Comparison of ENCODE assay signal across 23 cellular contexts in the genomic region with DNA sequence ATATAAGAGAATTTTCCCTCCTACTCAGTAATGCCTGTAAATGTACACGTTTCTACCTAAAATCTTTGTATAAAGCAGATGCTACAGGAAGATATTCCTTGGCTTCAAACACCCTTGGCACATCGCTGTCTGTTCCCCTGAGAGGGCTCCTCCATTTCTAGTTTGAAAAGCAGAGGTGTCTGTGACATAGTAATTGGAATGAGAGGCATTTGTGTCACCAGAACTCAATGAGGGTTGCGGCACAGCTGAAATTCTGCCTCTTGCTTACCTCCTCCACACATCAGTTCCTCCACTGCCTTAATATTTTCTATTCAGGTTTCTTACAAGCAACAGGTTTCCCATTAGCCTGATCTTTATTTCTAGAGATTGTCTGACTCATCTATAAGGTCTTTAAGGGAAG.
DNase-seq lines count a peak whose midpoint lies in the region; TF ChIP-seq lines count a peak whose summit lies in the region.
"Had no signal": no experiment of that assay in that cellular context is flagged by ENCODE, and none has a peak within 500 bp of the region (broad histone marks: within the 10 kb centered on the region; RNA-seq: fewer than 3 reads in every experiment).

No MANE protein-coding gene starts in this region.

- H3F3A ChIP-seq in neural cell (ENCODE audit: insufficient read depth, low read length, poor library complexity, severe bottlenecking), result no peaks in the 10 kb centered on the region

- TF ChIP-seq CTCF in neural cell (IDR thresholded peaks at IDR 0.05; ENCODE audit: poor library complexity, severe bottlenecking) (no peak), right atrium auricular region (IDR thresholded peaks at IDR 0.05) (no peak)

- no peaks in the 10 kb centered on the region for H3K9me3 ChIP-seq in neural cell (ENCODE audit: low read length)
- H3K9me3 ChIP-seq in right atrium auricular region, result no peaks in the 10 kb centered on the region
- H3K9me3 ChIP-seq: BE2C, BLaER1, Caco-2 had no signal

- H3K4me1 ChIP-seq in right atrium auricular region, result no peaks in the 10 kb centered on the region
- H3K4me1 ChIP-seq: BE2C, BLaER1, Caco-2 had no signal

- TF ChIP-seq RAD21 in neural cell (conservative IDR thresholded peaks at IDR 0.05), result no peak

- H3K27me3 ChIP-seq in neural cell (ENCODE audit: insufficient read depth, low read depth, low read length) (no peaks in the 10 kb centered on the region), right atrium auricular region (no peaks in the 10 kb centered on the region)
- H3K27me3 ChIP-seq: BE2C, BLaER1 had no signal

- no peaks in the 10 kb centered on the region for H4K20me1 ChIP-seq in neural cell (ENCODE audit: insufficient read depth)
- H4K20me1 ChIP-seq: BLaER1 had no signal

- H3K4me3 ChIP-seq in neural cell (ENCODE audit: low read length) (no peak overlapping the region), right atrium auricular region (no peak overlapping the region)
- H3K4me3 ChIP-seq: BLaER1, GM12878 had no signal

- H3K9ac ChIP-seq in neural cell (ENCODE audit: low read length), result no peak overlapping the region
- H3K9ac ChIP-seq: BLaER1 had no signal

- peak; percentile 56 for TF ChIP-seq EP300 in neural cell (conservative IDR thresholded peaks at IDR 0.05; ENCODE audit: poor library complexity, severe bottlenecking)

- H2AFZ ChIP-seq in neural cell (ENCODE audit: low read depth, low read length), result no peak overlapping the region

- H3K36me3 ChIP-seq in neural cell (ENCODE audit: insufficient read depth, low read length), result no peaks in the 10 kb centered on the region
- no peaks in the 10 kb centered on the region for H3K36me3 ChIP-seq in right atrium auricular region
- H3K36me3 ChIP-seq: BE2C, BLaER1 had no signal

- peak in 37 of 42 donors; percentile 6 to 85 (median 41) for DNase-seq in head of caudate nucleus
- peak; percentile 67 for DNase-seq in putamen (ENCODE audit: low spot score)
- no peak for DNase-seq in HUDEP-2 (lab: John Stamatoyannopoulos, UW; ENCODE audit: unreplicated experiment in 76 of 76)
- DNase-seq in right atrium auricular region (ENCODE audit: low spot score), result no peak
- DNase-seq in D341Med (ENCODE audit: low spot score), result no peak
- DNase-seq: 8988T; ACHN; BE2C; C1 segment of cervical spinal cord; Caco-2; Calu3; CD4-positive, alpha-beta T cell; CD8-positive, alpha-beta T cell; DMS 273 treated with DMSO at 0.1 percent for 48 hours; DMS153; DMS53; DMS79; DND-41; EL; GDM1 had no signal

- H3K9me2 ChIP-seq in neural cell (ENCODE audit: insufficient read depth, low read length), result no peaks in the 10 kb centered on the region

- H3K27ac ChIP-seq in neural cell (ENCODE audit: low read length), result peak overlapping the region; percentile 14
- no peak overlapping the region for H3K27ac ChIP-seq in right atrium auricular region
- H3K27ac ChIP-seq: BLaER1 had no signal

- no peak overlapping the region for H3K4me2 ChIP-seq in neural cell (ENCODE audit: low read length)
- H3K4me2 ChIP-seq: BLaER1 had no signal

- intact Hi-C loops in head of caudate nucleus (cut with DNase I), result no loop called here

- no peaks in the 10 kb centered on the region for H3K79me2 ChIP-seq in neural cell (replicated peaks; ENCODE audit: insufficient read depth, low read length)

TF ChIP-seq in neural cell, 6 proteins besides CTCF, POLR2A, EP300 and RAD21:
- no peak for TF ChIP-seq POLR2AphosphoS5 (IDR thresholded peaks at IDR 0.05)

Comparison
In these comparisons a context has a peak if more than half of its experiments do, and no peak if none do; other contexts are left out.
1. DNase-seq: peak in head of caudate nucleus (37 of 42) and putamen (single experiment); none in HUDEP-2 (0 of 76), right atrium auricular region (single experiment) and D341Med (single experiment).